ENCODE assay signal across 28 cellular contexts in the genomic region with DNA sequence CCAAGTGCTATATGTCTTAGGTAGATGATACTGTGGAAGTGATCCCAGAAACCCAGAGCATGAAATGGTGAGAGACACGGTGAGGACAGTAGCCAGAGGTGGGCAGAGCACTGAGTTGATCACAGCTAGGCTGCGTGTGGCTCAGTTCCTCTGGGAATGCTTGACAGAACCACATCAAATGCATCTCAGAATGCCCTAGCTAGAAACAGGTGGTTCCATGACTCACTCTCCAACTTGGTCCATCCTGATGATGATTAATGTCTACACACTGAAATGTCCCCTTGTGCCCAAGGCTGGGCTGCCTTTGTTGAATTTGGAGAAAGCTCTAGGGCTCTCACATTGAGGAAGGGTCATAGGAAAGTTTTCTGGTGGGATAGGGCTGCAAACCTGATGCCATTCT.
"Had no signal": no experiment of that assay in that cellular context is flagged by ENCODE, and none has a peak within 500 bp of the region (broad histone marks: within the 10 kb centered on the region; RNA-seq: fewer than 3 reads in every experiment).

No MANE protein-coding gene starts in this region.

- H3K27ac ChIP-seq: adrenal gland, body of pancreas, SJSA1, VCaP had no signal

- H3K4me2 ChIP-seq: SK-N-SH had no signal

- H3K9me3 ChIP-seq: adrenal gland, body of pancreas, MG63, SJSA1, SK-N-SH had no signal

- H3K36me3 ChIP-seq: adrenal gland, MG63, SJSA1 had no signal

- H3K27me3 ChIP-seq: adrenal gland, body of pancreas, MG63, SJSA1 had no signal

- H3K9ac ChIP-seq: SK-N-SH had no signal

- DNase-seq: activated B cell treated with CpG ODN at 0.5 μM for 24 hours; activated CD4-positive, alpha-beta memory T cell treated with anti-CD3 and anti-CD28 coated beads for 36 hours; activated CD4-positive, alpha-beta T cell treated with anti-CD3 and anti-CD28 coated beads for 4 hours; activated CD4-positive, alpha-beta T cell treated with anti-CD3 and anti-CD28 coated beads, Interleukin-2, amount 50 U/mL, for 1 hour; activated CD4-positive, CD25-positive, alpha-beta regulatory T cell treated with anti-CD3 and anti-CD28 coated beads, Interleukin-2, amount 50 U/mL, for 72 hours; activated CD8-positive, alpha-beta memory T cell treated with anti-CD3 and anti-CD28 coated beads, Interleukin-2, amount 50 U/mL, for 4 hours; activated gamma-delta T cell treated with Interleukin-2 at 50 U/mL for 16 hours; activated naive CD4-positive, alpha-beta T cell treated with anti-CD3 and anti-CD28 coated beads for 36 hours; activated T-cell treated with anti-CD3 and anti-CD28 coated beads for 4 hours; activated T-cell treated with anti-CD3 and anti-CD28 coated beads, Interleukin-2, amount 50 U/mL, for 4 hours; adrenal gland; body of pancreas; MG63; NCI-H1048; NCI-H1436 treated with DMSO at 0.1 percent for 48 hours; NCI-H1694 treated with DMSO at 0.1 percent for 48 hours; NCI-H2029; NCI-H345; NCI-H524 treated with DMSO at 0.1 percent for 48 hours; NK-92 treated with Interleukin-12 subunit alpha and Interleukin-12 subunit beta, amount 100 ng/mL, for 24 hours; SHP77; SK-N-SH; T-cell; T-helper 17 cell had no signal

- H3K4me1 ChIP-seq: adrenal gland, body of pancreas, SJSA1 had no signal

- H3K4me3 ChIP-seq: adrenal gland, body of pancreas, K562, MG63, SJSA1 had no signal

- FAIRE-seq: astrocyte had no signal
